Comparison of ENCODE assay signal across 1 cellular context in the genomic region with DNA sequence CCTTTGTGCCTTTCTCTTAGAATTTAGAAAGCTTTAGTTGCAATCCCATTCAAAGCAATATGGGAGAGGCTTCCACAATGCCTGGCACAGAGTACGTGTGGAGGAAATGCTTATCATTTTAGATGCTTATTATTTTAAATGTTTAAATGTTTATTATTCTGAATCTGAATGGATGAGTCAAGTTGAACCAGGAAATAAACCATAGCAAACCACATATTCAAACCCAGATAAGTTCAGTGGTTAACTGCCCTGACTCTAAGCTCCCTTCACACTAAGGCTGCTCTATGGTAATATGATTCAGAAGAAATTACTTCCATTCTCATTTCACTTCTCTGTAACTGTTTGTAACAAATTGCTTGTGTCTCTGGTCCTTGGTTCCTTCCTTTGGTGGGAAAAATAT.
TF ChIP-seq lines count a peak whose summit lies in the region.

No MANE protein-coding gene starts in this region.

TF ChIP-seq in SK-N-SH, 30 proteins besides CTCF, POLR2A, EP300 and RAD21 (continued from another document):
- TF ChIP-seq, protein P1, sequence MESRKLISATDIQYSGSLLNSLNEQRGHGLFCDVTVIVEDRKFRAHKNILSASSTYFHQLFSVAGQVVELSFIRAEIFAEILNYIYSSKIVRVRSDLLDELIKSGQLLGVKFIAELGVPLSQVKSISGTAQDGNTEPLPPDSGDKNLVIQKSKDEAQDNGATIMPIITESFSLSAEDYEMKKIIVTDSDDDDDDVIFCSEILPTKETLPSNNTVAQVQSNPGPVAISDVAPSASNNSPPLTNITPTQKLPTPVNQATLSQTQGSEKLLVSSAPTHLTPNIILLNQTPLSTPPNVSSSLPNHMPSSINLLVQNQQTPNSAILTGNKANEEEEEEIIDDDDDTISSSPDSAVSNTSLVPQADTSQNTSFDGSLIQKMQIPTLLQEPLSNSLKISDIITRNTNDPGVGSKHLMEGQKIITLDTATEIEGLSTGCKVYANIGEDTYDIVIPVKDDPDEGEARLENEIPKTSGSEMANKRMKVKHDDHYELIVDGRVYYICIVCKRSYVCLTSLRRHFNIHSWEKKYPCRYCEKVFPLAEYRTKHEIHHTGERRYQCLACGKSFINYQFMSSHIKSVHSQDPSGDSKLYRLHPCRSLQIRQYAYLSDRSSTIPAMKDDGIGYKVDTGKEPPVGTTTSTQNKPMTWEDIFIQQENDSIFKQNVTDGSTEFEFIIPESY (IDR thresholded peaks at IDR 0.05; ENCODE audit: borderline replicate concordance, low read depth), result no peak
- no peak for TF ChIP-seq SMC3 (IDR thresholded peaks at IDR 0.05; ENCODE audit: low read depth, low read length)
- TF ChIP-seq, protein P2, sequence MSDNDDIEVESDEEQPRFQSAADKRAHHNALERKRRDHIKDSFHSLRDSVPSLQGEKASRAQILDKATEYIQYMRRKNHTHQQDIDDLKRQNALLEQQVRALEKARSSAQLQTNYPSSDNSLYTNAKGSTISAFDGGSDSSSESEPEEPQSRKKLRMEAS (IDR thresholded peaks at IDR 0.05; ENCODE audit: low read depth), result no peak
